Comparison of ENCODE assay signal across 8 cellular contexts in the genomic region with DNA sequence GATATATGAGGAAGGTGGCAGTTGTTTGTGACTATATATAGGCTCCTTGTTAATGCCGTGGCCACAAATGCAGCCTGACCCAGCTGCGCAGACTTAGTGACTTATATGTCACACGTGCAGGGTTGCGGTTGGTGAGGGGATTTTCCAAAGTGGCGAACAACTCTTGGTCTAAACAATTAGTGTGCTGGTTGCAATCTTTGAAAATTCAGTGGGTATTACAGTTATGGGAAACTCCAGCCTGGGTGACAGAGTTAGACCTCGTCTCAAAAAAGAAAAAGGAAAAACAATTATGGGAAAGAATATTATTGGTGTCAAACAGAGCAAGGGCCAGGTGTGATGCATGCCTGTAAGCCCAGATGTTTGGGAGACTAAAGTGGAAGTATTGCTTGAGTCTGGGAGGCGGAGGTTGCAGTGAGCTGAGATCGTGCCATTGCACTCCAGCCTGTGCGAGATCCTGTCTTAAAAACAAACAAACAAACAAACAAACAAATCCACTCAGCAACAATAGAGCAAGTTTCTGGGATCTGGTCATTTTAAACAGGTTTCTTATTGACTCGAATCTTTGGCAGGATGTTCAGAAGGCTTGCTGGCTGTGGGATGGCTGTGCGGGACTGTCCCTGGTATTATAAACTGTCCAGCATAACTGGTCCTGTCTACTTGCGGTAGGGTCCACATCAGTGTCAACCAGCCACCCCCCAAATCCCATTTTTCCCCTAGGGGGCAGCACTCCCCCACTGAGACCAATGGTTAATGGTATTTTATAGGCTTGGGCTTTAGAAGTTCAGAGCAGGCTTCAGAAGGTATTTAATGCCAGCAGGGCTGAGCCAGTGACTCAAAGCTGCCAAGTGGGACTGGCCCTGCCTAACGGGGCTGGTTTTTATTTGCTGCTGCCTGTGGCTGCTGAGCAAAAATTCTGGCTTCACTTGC. TPM values are rescaled to one million over a fixed set of nuclear protein-coding genes. Genes with fewer than 3 reads are reported as not detected.
DNase-seq lines count a peak whose midpoint lies in the region; ATAC-seq and TF ChIP-seq lines count a peak whose summit lies in the region.

No MANE protein-coding gene starts in this region.

- no peak overlapping the region for H3K56ac ChIP-seq in mesendoderm (ENCODE audit: low read length)

- H3K79me1 ChIP-seq in mesendoderm (ENCODE audit: low read length): no peaks in the 10 kb centered on the region

- H3K9ac ChIP-seq in mesendoderm (ENCODE audit: low read length): no peak overlapping the region

- H3K4me2 ChIP-seq in mesendoderm (ENCODE audit: low read length): no peak overlapping the region

- intact Hi-C loops in dorsolateral prefrontal cortex (cut with DNase I): loop anchor here (1.0 to 2.0 kb wide), 2 partner anchors 42 to 43 kb away; no protein-coding TSS in a partner anchor

- peak; percentile 3 for DNase-seq in NCI-H526 treated with DMSO at 0.1 percent for 48 hours (lab: John Stamatoyannopoulos, UW)
- DNase-seq in activated CD4-positive, alpha-beta T cell treated with anti-CD3 and anti-CD28 coated beads, Interleukin-2, amount 50 U/mL, for 24 hours (ENCODE audit: low read depth in 1 of 2, low spot score in 1 of 2): peak; percentile 24 to 50
- peak; percentile 32 to 87 (median 69) for DNase-seq in dorsolateral prefrontal cortex
- DNase-seq in mesendoderm: peak; percentile 85
- peak; percentile 48 to 51 for DNase-seq in stimulated activated CD8-positive, alpha-beta memory T cell treated with anti-CD3 and anti-CD28 coated beads, Interleukin-7, amount 100 ng/mL, for 1 hour (ENCODE audit: low read depth in 2 of 2)

- no peak overlapping the region for H4K8ac ChIP-seq in mesendoderm (ENCODE audit: low read depth, low read length)

- H2BK15ac ChIP-seq in mesendoderm (replicated peaks; ENCODE audit: low read depth): no peak overlapping the region

- no peak overlapping the region for H3K4me3 ChIP-seq in dorsolateral prefrontal cortex
- H3K4me3 ChIP-seq in mesendoderm (ENCODE audit: low read length): no peak overlapping the region

- no peak overlapping the region for H4K5ac ChIP-seq in mesendoderm (ENCODE audit: low read length)

- WGBS in mesendoderm (ENCODE audit: extremely low coverage, insufficient coverage, low lambda C conversion rate): no CpG with 5 or more reads among the region's 13 CpGs

- no peaks in the 10 kb centered on the region for H3K79me2 ChIP-seq in mesendoderm (ENCODE audit: control insufficient read depth, insufficient read depth, low read length)

- ATAC-seq in GM18873 (IDR thresholded peaks at IDR 0.05; ENCODE audit: low FRiP score, unreplicated experiment) (peak; percentile 79), HG03135 (IDR thresholded peaks at IDR 0.05; ENCODE audit: unreplicated experiment) (peak; percentile 72)

- peak; percentile 65 for TF ChIP-seq CTCF in C4-2B (conservative IDR thresholded peaks at IDR 0.05)
- peak; percentile 48 to 92 (median 80) for TF ChIP-seq CTCF in dorsolateral prefrontal cortex (IDR thresholded peaks at IDR 0.05 in 54 of 56, conservative IDR thresholded peaks at IDR 0.05 in 2 of 56; ENCODE audit: low read depth in 1 of 56, partially characterized antibody in 56 of 56)

- H2AK5ac ChIP-seq in mesendoderm (ENCODE audit: low read length): no peak overlapping the region

- no peaks in the 10 kb centered on the region for H3K36me3 ChIP-seq in mesendoderm (ENCODE audit: control insufficient read depth, insufficient read depth, low read length)

- no peak overlapping the region for H3K4ac ChIP-seq in mesendoderm (ENCODE audit: low read depth, low read length)

- no peak overlapping the region for H3K27ac ChIP-seq in C4-2B
- peak overlapping the region in 39 of 59 donors; percentile 2 to 69 (median 37) for H3K27ac ChIP-seq in dorsolateral prefrontal cortex
- no peak overlapping the region for H3K27ac ChIP-seq in mesendoderm (ENCODE audit: low read depth, low read length)

- H3K4me1 ChIP-seq in mesendoderm (ENCODE audit: control insufficient read depth, low read depth, low read length): no peaks in the 10 kb centered on the region

- H3K18ac ChIP-seq in mesendoderm (ENCODE audit: low read length): no peak overlapping the region

- H2BK5ac ChIP-seq in mesendoderm (ENCODE audit: low read length): no peak overlapping the region

- H2BK120ac ChIP-seq in mesendoderm (ENCODE audit: low read depth, low read length): no peak overlapping the region

- H3K23ac ChIP-seq in mesendoderm (ENCODE audit: low read length): no peak overlapping the region

- H3K27me3 ChIP-seq in dorsolateral prefrontal cortex: no peaks in the 10 kb centered on the region
- no peaks in the 10 kb centered on the region for H3K27me3 ChIP-seq in mesendoderm (ENCODE audit: insufficient read depth, low read length, poor library complexity)

RNA-seq across cellular contexts. Expression of a gene that starts 15.4 kb away (rescaled TPM):
- total RNA-seq in dorsolateral prefrontal cortex: 10 to 100 TPM in 3 of 120 experiments, 1 to 10 TPM in 117; 1.5 to 13.8 (median 4.1) TPM
- 4.8 TPM for polyA plus RNA-seq in mesendoderm (2013, experiment 1 of 2)
- 4.7 TPM for polyA plus RNA-seq in mesendoderm (2013, experiment 2 of 2)

RNA-seq across cellular contexts. Expression of a gene that starts 22.2 kb away (rescaled TPM):
- total RNA-seq in dorsolateral prefrontal cortex: 100 to 1,000 TPM in 71 of 120 experiments, 10 to 100 TPM in 49; 51.6 to 162 (median 105) TPM
- 29.1 TPM for polyA plus RNA-seq in mesendoderm (2013, experiment 1 of 2)
- polyA plus RNA-seq in mesendoderm (2013, experiment 2 of 2): 31.1 TPM

RNA-seq across cellular contexts. Expression of a gene that starts 59.6 kb away (rescaled TPM):
- 1 to 10 TPM in 79 of 120 experiments, under 1 TPM in 41; 0.36 to 3.5 (median 1.3) TPM for total RNA-seq in dorsolateral prefrontal cortex
- 5.4 TPM for polyA plus RNA-seq in mesendoderm (2013, experiment 1 of 2)
- 5.6 TPM for polyA plus RNA-seq in mesendoderm (2013, experiment 2 of 2)

Comparison
In these comparisons a context has a peak if more than half of its experiments do, and no peak if none do; other contexts are left out.
1. H3K27ac ChIP-seq: peak in dorsolateral prefrontal cortex (39 of 59); none in C4-2B (single experiment) and mesendoderm (single experiment).
2. DNase-seq: peak in every context shown above with its lines; median percentile 85 in mesendoderm; 69 in dorsolateral prefrontal cortex; 50 in stimulated activated CD8-positive, alpha-beta memory T cell treated with anti-CD3 and anti-CD28 coated beads, Interleukin-7, amount 100 ng/mL, for 1 hour; 37 in activated CD4-positive, alpha-beta T cell treated with anti-CD3 and anti-CD28 coated beads, Interleukin-2, amount 50 U/mL, for 24 hours; 3 in NCI-H526 treated with DMSO at 0.1 percent for 48 hours.